15 cellular contexts compared by ENCODE assay signal in genomic region chr1:208179303-208179702, GRCh38.
DNase-seq lines count a peak whose midpoint lies in the region; ATAC-seq and TF ChIP-seq lines count a peak whose summit lies in the region.
"Had no signal": no experiment of that assay in that cellular context is flagged by ENCODE, and none has a peak within 500 bp of the region (broad histone marks: within the 10 kb centered on the region; RNA-seq: fewer than 3 reads in every experiment).

No MANE protein-coding gene starts in this region.

- H3K27me3 ChIP-seq in BLaER1 (no peaks in the 10 kb centered on the region), body of pancreas (no peaks in the 10 kb centered on the region), mucosa of rectum (ENCODE audit: control insufficient read depth in 2 of 2, insufficient read depth in 2 of 2, low read length in 2 of 2) (no peaks in the 10 kb centered on the region)
- H3K27me3 ChIP-seq: pancreas had no signal

- CTCF ChIA-PET in HEK293T (lab: Yijun Ruan, JAX), result interaction anchor here (0.5 to 1.7 kb wide), 4 partner anchors 59 to 152 kb away, joined by 3 to 11 read pairs (median 4); partner anchors contain the start of gene PLXNA2

- TF ChIP-seq CTCF in body of pancreas (IDR thresholded peaks at IDR 0.05), result no peak

- no peaks in the 10 kb centered on the region for H3K9me3 ChIP-seq in BLaER1
- H3K9me3 ChIP-seq in body of pancreas, result no peaks in the 10 kb centered on the region
- H3K9me3 ChIP-seq in mucosa of rectum (ENCODE audit: control insufficient read depth in 2 of 2, low read length in 2 of 2), result no peaks in the 10 kb centered on the region
- H3K9me3 ChIP-seq: pancreas had no signal

- ATAC-seq in body of pancreas, result no peak
- no peak for ATAC-seq in GM21723 (IDR thresholded peaks at IDR 0.05; ENCODE audit: unreplicated experiment)
- ATAC-seq in HG03108 (IDR thresholded peaks at IDR 0.05; ENCODE audit: unreplicated experiment), result no peak

- H3K4me1 ChIP-seq in BLaER1, result peaks cover 15% of the 10 kb centered on the region
- H3K4me1 ChIP-seq in body of pancreas, result peaks cover 54% of the 10 kb centered on the region
- peaks cover 50 to 69% of the 10 kb centered on the region in 2 donors for H3K4me1 ChIP-seq in mucosa of rectum (ENCODE audit: control insufficient read depth in 2 of 2, insufficient read depth in 2 of 2, low read length in 2 of 2)

- H3K36me3 ChIP-seq in BLaER1 (no peaks in the 10 kb centered on the region), body of pancreas (replicated peaks in 1 of 2; ENCODE audit: insufficient read depth in 1 of 2, low read depth in 2 of 2) (no peaks in the 10 kb centered on the region), mucosa of rectum (ENCODE audit: control insufficient read depth in 2 of 2, insufficient read depth in 2 of 2, low read length in 2 of 2) (peaks cover 0 to 4% of the 10 kb centered on the region in 2 donors)
- H3K36me3 ChIP-seq: pancreas had no signal

- no peaks in the 10 kb centered on the region for H4K20me1 ChIP-seq in BLaER1

- intact Hi-C loops in body of pancreas (cut with DNase I), result no loop called here

- POLR2A ChIA-PET in HEK293T (lab: Yijun Ruan, JAX), result no interaction called here

- no peak overlapping the region for H3K4me3 ChIP-seq in BLaER1
- no peak overlapping the region for H3K4me3 ChIP-seq in body of pancreas
- H3K4me3 ChIP-seq in mucosa of rectum (ENCODE audit: low read length in 2 of 2), result no peak overlapping the region
- H3K4me3 ChIP-seq: pancreas had no signal

- WGBS in body of pancreas, 2 donors, result 48% methylated on average over 5 of the region's 5 CpGs

- TF ChIP-seq POLR2A in body of pancreas (IDR thresholded peaks at IDR 0.05), result no peak

- 0 out of 2 replicates have a peak overlapping the region, but pooled peaks have one; percentile 52 for H3K4me2 ChIP-seq in BLaER1

- H3K9ac ChIP-seq in BLaER1 (no peak overlapping the region), mucosa of rectum (ENCODE audit: low read depth in 1 of 2, low read length in 2 of 2) (no peak overlapping the region)

- no peak overlapping the region for H3K27ac ChIP-seq in BLaER1
- H3K27ac ChIP-seq in body of pancreas, result no peak overlapping the region
- H3K27ac ChIP-seq in mucosa of rectum (ENCODE audit: low read depth in 2 of 2, low read length in 2 of 2), result peak overlapping the region; percentile 79 to 81

- DNase-seq in HT-29 (ENCODE audit: low spot score) (peak; percentile 47), body of pancreas (peak in 3 of 4 donors; percentile 37 to 45 (median 43)), SIG-M5 treated with dmso at 0.1 percent for 504 hours (lab: John Stamatoyannopoulos, UW; ENCODE audit: unreplicated experiment) (no peak), HEK293T (ENCODE audit: extremely low spot score) (no peak)
- DNase-seq: activated gamma-delta T cell treated with Interleukin-2 at 50 U/mL for 16 hours; CD4-positive, alpha-beta memory T cell; kidney; NCI-H1694 treated with DMSO at 0.1 percent for 48 hours; pancreas; SIG-M5; stimulated activated CD4-positive, alpha-beta T cell treated with anti-CD3 and anti-CD28 coated beads, Interleukin-4, amount 100 ng/mL, for 24 hours had no signal

TF ChIP-seq in HEK293T, 16 proteins besides CTCF, POLR2A, EP300 and RAD21:
- TF ChIP-seq SUZ12 (IDR thresholded peaks at IDR 0.05) (no peak), PKNOX1 (IDR thresholded peaks at IDR 0.05) (no peak), SP1 (IDR thresholded peaks at IDR 0.05) (no peak), ARNT (IDR thresholded peaks at IDR 0.05) (no peak), FOXM1 (IDR thresholded peaks at IDR 0.05; ENCODE audit: borderline replicate concordance) (no peak), L3MBTL2 (conservative IDR thresholded peaks at IDR 0.05) (no peak), FOXA1 (IDR thresholded peaks at IDR 0.05) (no peak), TARDBP (IDR thresholded peaks at IDR 0.05) (no peak), NFRKB (IDR thresholded peaks at IDR 0.05) (no peak)

Comparison
In these comparisons a context has a peak if more than half of its experiments do, and no peak if none do; other contexts are left out.
1. H3K27ac ChIP-seq: peak in mucosa of rectum (2 of 2); none in BLaER1 (single experiment) and body of pancreas (0 of 4).
2. DNase-seq: peak in HT-29 (single experiment) and body of pancreas (3 of 4); none in SIG-M5 treated with dmso at 0.1 percent for 504 hours (single experiment) and HEK293T (single experiment).